32 cellular contexts compared by ENCODE assay signal in genomic region chr6:160203522-160203921, GRCh38. TPM values are rescaled to one million over a fixed set of nuclear protein-coding genes. Genes with fewer than 3 reads are reported as not detected.
"Had no signal": no experiment of that assay in that cellular context is flagged by ENCODE, and none has a peak within 500 bp of the region (broad histone marks: within the 10 kb centered on the region; RNA-seq: fewer than 3 reads in every experiment).

No MANE protein-coding gene starts in this region.

- H3K36me3 Mint-ChIP-seq: neural progenitor cell; stimulated activated effector memory CD8-positive, alpha-beta T cell treated with anti-CD3 and anti-CD28 coated beads, Interleukin-12 subunit alpha, Interleukin-12 subunit beta, amount 100 ng/mL, for 72 hours had no signal

- H3K27ac ChIP-seq: esophagus muscularis mucosa, foreskin keratinocyte, heart right ventricle, lower lobe of right lung, neural progenitor cell, prostate gland, right atrium auricular region, stomach, tibial nerve, upper lobe of right lung, uterus had no signal

- H3K4me1 Mint-ChIP-seq: naive B cell; stimulated activated effector memory CD8-positive, alpha-beta T cell treated with anti-CD3 and anti-CD28 coated beads, Interleukin-12 subunit alpha, Interleukin-12 subunit beta, amount 100 ng/mL, for 72 hours had no signal

- DNase-seq: cerebellar nuclear complex; dermis blood vessel endothelial cell; effector memory CD4-positive, alpha-beta T cell; foreskin keratinocyte; glutamatergic neuron; heart right ventricle; hippocampal formation; kidney glomerular epithelial cell; left ventricle myocardium superior; lower lobe of right lung; naive B cell; stimulated activated CD4-positive, alpha-beta T cell treated with anti-CD3 and anti-CD28 coated beads, Interleukin-2, amount 100 ng/mL, for 24 hours; stimulated activated CD4-positive, alpha-beta T cell treated with anti-CD3 and anti-CD28 coated beads, Interleukin-4, amount 100 ng/mL, for 24 hours; stimulated activated naive CD4-positive, alpha-beta T cell treated with Interleukin-2 at 50 U/mL for 16 hours; stomach; upper lobe of right lung; uterus had no signal

- H3K4me1 ChIP-seq: foreskin keratinocyte, heart right ventricle, lower lobe of right lung, neural progenitor cell, prostate gland, right atrium auricular region, stomach, upper lobe of right lung, uterus had no signal

- H3K27ac Mint-ChIP-seq: naive B cell; natural killer cell treated with Interleukin-12 subunit alpha and Interleukin-12 subunit beta and Interleukin-15 and Interleukin-18, amount 100 ng/mL, for 72 hours; neural progenitor cell; stimulated activated effector memory CD8-positive, alpha-beta T cell treated with anti-CD3 and anti-CD28 coated beads, Interleukin-12 subunit alpha, Interleukin-12 subunit beta, amount 100 ng/mL, for 72 hours had no signal

- H3K9me3 ChIP-seq: prostate gland, upper lobe of right lung, uterus had no signal

- H3K27me3 ChIP-seq: esophagus muscularis mucosa, neural progenitor cell, right atrium auricular region, stomach, tibial nerve, upper lobe of right lung, uterus had no signal

- ATAC-seq: foreskin keratinocyte; heart right ventricle; left ventricle myocardium superior; lower lobe of right lung; natural killer cell treated with Interleukin-12 subunit alpha and Interleukin-12 subunit beta and Interleukin-15 and Interleukin-18, amount 100 ng/mL, for 72 hours; stimulated activated effector memory CD8-positive, alpha-beta T cell treated with anti-CD3 and anti-CD28 coated beads, Interleukin-12 subunit alpha, Interleukin-12 subunit beta, amount 100 ng/mL, for 72 hours; upper lobe of right lung had no signal

- H3K9ac ChIP-seq: neural progenitor cell had no signal

- H3K36me3 ChIP-seq: esophagus muscularis mucosa, heart right ventricle, lower lobe of right lung, neural progenitor cell, prostate gland, right atrium auricular region, stomach, tibial nerve, upper lobe of right lung, uterus had no signal

- H3K4me3 Mint-ChIP-seq: naive B cell; natural killer cell treated with Interleukin-12 subunit alpha and Interleukin-12 subunit beta and Interleukin-15 and Interleukin-18, amount 100 ng/mL, for 72 hours; neural progenitor cell; stimulated activated effector memory CD8-positive, alpha-beta T cell treated with anti-CD3 and anti-CD28 coated beads, Interleukin-12 subunit alpha, Interleukin-12 subunit beta, amount 100 ng/mL, for 72 hours had no signal

- FAIRE-seq: endothelial cell of umbilical vein, islet of Langerhans had no signal

- H3K4me3 ChIP-seq: coronary artery, esophagus muscularis mucosa, heart right ventricle, lower lobe of right lung, neural progenitor cell, prostate gland, right atrium auricular region, stomach, tibial nerve, upper lobe of right lung, uterus had no signal

RNA-seq across cellular contexts. Expression of gene SLC22A2, which starts 55.1 kb away (rescaled TPM):
- total RNA-seq: dermis blood vessel endothelial cell; endothelial cell of umbilical vein; epithelial cell of proximal tubule; fibroblast of lung; foreskin keratinocyte; heart right ventricle; left ventricle myocardium superior; lower lobe of right lung; mesenteric fat pad; natural killer cell treated with Interleukin-12 subunit alpha and Interleukin-12 subunit beta and Interleukin-15 and Interleukin-18, amount 100 ng/mL, for 72 hours; prostate gland; right atrium auricular region; sciatic nerve; stomach; subcutaneous adipose tissue; tibial nerve; upper lobe of right lung had no signal
- polyA plus RNA-seq: endothelial cell of umbilical vein, fibroblast of lung, foreskin keratinocyte, heart right ventricle, stomach had no signal
